8 cellular contexts compared by ENCODE assay signal in the genomic region with DNA sequence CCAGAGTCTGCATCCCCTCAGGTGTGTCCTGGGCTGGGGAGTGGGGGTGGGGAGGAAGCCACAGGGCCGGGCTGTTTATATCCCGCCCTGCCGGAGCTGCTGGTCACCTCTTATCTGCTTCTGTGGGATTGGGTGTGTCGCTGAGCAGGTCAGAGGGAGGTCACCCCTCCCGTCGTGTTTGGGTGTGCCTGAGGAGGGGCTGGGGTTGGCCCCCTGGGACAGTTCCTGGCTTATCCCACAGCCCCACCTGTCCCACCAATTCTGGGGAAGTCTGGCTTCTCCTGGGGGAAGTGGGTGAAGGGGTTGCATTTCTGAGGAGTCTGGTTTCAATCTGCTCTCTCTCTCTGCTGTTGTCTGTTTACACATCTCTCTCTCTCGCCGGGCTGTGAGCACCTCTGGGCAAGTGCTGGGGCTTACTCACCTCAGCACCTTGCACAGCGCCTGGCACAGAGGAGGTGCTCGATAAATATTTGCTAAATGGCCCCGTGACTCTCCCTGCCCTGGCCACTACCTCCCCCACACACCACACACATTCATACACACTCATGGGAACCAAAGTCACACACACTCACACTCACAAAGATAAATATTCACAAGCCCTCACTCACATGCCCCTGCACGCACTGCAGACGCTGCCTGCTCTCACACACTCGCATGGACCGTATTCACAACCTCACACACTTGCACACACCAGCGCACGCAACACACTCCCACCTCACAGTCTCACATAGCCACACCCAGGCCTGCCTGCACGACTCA. TPM values are rescaled to one million over a fixed set of nuclear protein-coding genes. Genes with fewer than 3 reads are reported as not detected.
DNase-seq lines count a peak whose midpoint lies in the region; ATAC-seq, FAIRE-seq and TF ChIP-seq lines count a peak whose summit lies in the region.

No MANE protein-coding gene starts in this region.

- DNase-seq in Daoy (ENCODE audit: low read depth): peak; percentile 66
- peak; percentile 51 for DNase-seq in NCI-H345 treated with DMSO at 0.1 percent for 48 hours (lab: John Stamatoyannopoulos, UW; ENCODE audit: unreplicated experiment)
- DNase-seq in H1 (ENCODE audit: low read depth in 1 of 2, low spot score in 2 of 2): no peak
- DNase-seq in neural progenitor cell (ENCODE audit: low spot score): no peak
- DNase-seq in NCI-H1694 (lab: John Stamatoyannopoulos, UW): no peak
- DNase-seq in HCEC 1CT: no peak
- no peak for DNase-seq in T-helper 2 cell treated with Interferon-gamma antibody and Interleukin-4, amounts not matched to agents 5 μg/mL and 100 μg/mL, for 36 hours (ENCODE audit: low spot score)

- no peaks in the 10 kb centered on the region for H3K79me1 ChIP-seq in H1 (ENCODE audit: low read depth, low read length)

- H3K79me2 ChIP-seq in H1 (ENCODE audit: control insufficient read depth in 1 of 2, insufficient read depth in 2 of 2, low read length in 2 of 2) (no peaks in the 10 kb centered on the region), neural progenitor cell (ENCODE audit: low read depth) (no peaks in the 10 kb centered on the region)

- H3K23me2 ChIP-seq in H1 (ENCODE audit: low read depth, low read length): no peaks in the 10 kb centered on the region

- no peak overlapping the region for H3K4me2 ChIP-seq in H1 (ENCODE audit: insufficient read depth in 1 of 2, low read depth in 2 of 2, low read length in 2 of 2)
- H3K4me2 ChIP-seq in neural progenitor cell: peak overlapping the region; percentile 39

- H3K4me1 ChIP-seq in H1 (replicated peaks in 1 of 4; ENCODE audit: control insufficient read depth in 3 of 4, insufficient read depth in 4 of 4, low read length in 3 of 4) (peaks cover 0 to 13% (median 2%) of the 10 kb centered on the region in 4 experiments; a peak in 5 of 7 replicates), neural progenitor cell (peaks cover 21% of the 10 kb centered on the region)

- no peak overlapping the region for H4K5ac ChIP-seq in H1 (ENCODE audit: insufficient read length, low read depth, low read length)

- H3K27ac ChIP-seq in H1 (ENCODE audit: low read depth, low read length) (no peak overlapping the region), neural progenitor cell (no peak overlapping the region)

- POLR2A ChIA-PET in H1 (lab: Charles Lee; ENCODE audit: partially characterized antibody): interaction anchor here (0.9 to 6.9 kb wide), 6 partner anchors 7 to 112 kb away, joined by 4 to 74 read pairs (median 14); partner anchors contain the start of gene ELF3

- peak overlapping the region; percentile 20 for H3K4me3 Mint-ChIP-seq in neural progenitor cell
- H3K4me3 Mint-ChIP-seq in T-helper 2 cell treated with Interferon-gamma antibody and Interleukin-4, amounts not matched to agents 5 μg/mL and 100 μg/mL, for 36 hours: no peak overlapping the region

- H3K9ac ChIP-seq in H1 (replicated peaks in 1 of 4; ENCODE audit: extremely low read depth in 1 of 4, low read depth in 3 of 4, low read length in 3 of 4) (no peak overlapping the region), neural progenitor cell (no peak overlapping the region)

- peaks cover 8% of the 10 kb centered on the region for H3K27me3 Mint-ChIP-seq in neural progenitor cell (ENCODE audit: insufficient read depth, low read depth)
- peaks cover 7% of the 10 kb centered on the region for H3K27me3 Mint-ChIP-seq in T-helper 2 cell treated with Interferon-gamma antibody and Interleukin-4, amounts not matched to agents 5 μg/mL and 100 μg/mL, for 36 hours (ENCODE audit: low read depth)

- no peak for FAIRE-seq in H1 (lab: Jason Lieb, UNC)

- CTCF ChIA-PET in H1 (lab: Charles Lee; ENCODE audit: partially characterized antibody): interaction anchor here (0.7 to 27.9 kb wide), 9 partner anchors 8 to 1664 kb away, joined by 3 to 1014 read pairs (median 3); partner anchors contain the start of genes ELF3 and GPR37L1

- H3K27ac Mint-ChIP-seq in neural progenitor cell: peak overlapping the region; percentile 66
- H3K27ac Mint-ChIP-seq in T-helper 2 cell treated with Interferon-gamma antibody and Interleukin-4, amounts not matched to agents 5 μg/mL and 100 μg/mL, for 36 hours: no peak overlapping the region

- 83% methylated on average over 15 of the region's 18 CpGs; no CpG with 5 or more reads in 1 of the 2 experiments for WGBS in H1 (ENCODE audit: extremely low coverage in 1 of 2, insufficient coverage in 1 of 2, insufficient read length in 1 of 2, insufficient replicate concordance in 2 of 2, low coverage in 1 of 2, low lambda C conversion rate in 2 of 2, missing lambda C conversion rate in 1 of 2), 2 experiments

- H2BK12ac ChIP-seq in H1 (ENCODE audit: low read depth, low read length): 0 out of 2 replicates have a peak overlapping the region, but pooled peaks have one; percentile 18

- H3K14ac ChIP-seq in H1 (ENCODE audit: insufficient read length): no peak overlapping the region

- H3K9me3 Mint-ChIP-seq in neural progenitor cell: no peaks in the 10 kb centered on the region
- H3K9me3 Mint-ChIP-seq in T-helper 2 cell treated with Interferon-gamma antibody and Interleukin-4, amounts not matched to agents 5 μg/mL and 100 μg/mL, for 36 hours: no peaks in the 10 kb centered on the region

- no peaks in the 10 kb centered on the region for H3K27me3 ChIP-seq in H1 (replicated peaks in 1 of 4; ENCODE audit: control insufficient read depth in 3 of 4, extremely low read depth in 1 of 4, insufficient read depth in 3 of 4, low read length in 3 of 4)
- no peaks in the 10 kb centered on the region for H3K27me3 ChIP-seq in neural progenitor cell

- H2BK15ac ChIP-seq in H1 (ENCODE audit: low read length): peak overlapping the region; percentile 75; the same call in 1 of the 2 replicates

- no peak for TF ChIP-seq POLR2A in H1 (IDR thresholded peaks at IDR 0.05; ENCODE audit: control extremely low read depth in 1 of 2, low read depth in 2 of 2, low read length in 2 of 2)

- no peaks in the 10 kb centered on the region for H3K36me3 Mint-ChIP-seq in neural progenitor cell
- H3K36me3 Mint-ChIP-seq in T-helper 2 cell treated with Interferon-gamma antibody and Interleukin-4, amounts not matched to agents 5 μg/mL and 100 μg/mL, for 36 hours (ENCODE audit: low read depth): no peaks in the 10 kb centered on the region

- TF ChIP-seq CTCF in H1 (IDR thresholded peaks at IDR 0.05; ENCODE audit: control extremely low read depth in 1 of 3, insufficient read depth in 1 of 3, low read depth in 1 of 3, low read length in 3 of 3): no peak
- no peak for TF ChIP-seq CTCF in neural progenitor cell (IDR thresholded peaks at IDR 0.05)

- H2BK20ac ChIP-seq in H1 (ENCODE audit: low read length): peak overlapping the region; percentile 74; the same call in 1 of the 2 replicates

- H2BK120ac ChIP-seq in H1 (replicated peaks; ENCODE audit: low read depth, low read length): no peak overlapping the region

- no peaks in the 10 kb centered on the region for H3F3A ChIP-seq in neural progenitor cell (ENCODE audit: low read depth)

- peaks cover 15% of the 10 kb centered on the region for H3K4me1 Mint-ChIP-seq in neural progenitor cell
- no peaks in the 10 kb centered on the region for H3K4me1 Mint-ChIP-seq in T-helper 2 cell treated with Interferon-gamma antibody and Interleukin-4, amounts not matched to agents 5 μg/mL and 100 μg/mL, for 36 hours (ENCODE audit: low read depth)

- peak overlapping the region; percentile 44 for H3K18ac ChIP-seq in H1 (ENCODE audit: extremely low read depth, low read length)

- no peak overlapping the region for H2AFZ ChIP-seq in H1 (ENCODE audit: low read length)
- no peak overlapping the region for H2AFZ ChIP-seq in neural progenitor cell (replicated peaks)

- peaks cover 8 to 23% (median 10%) of the 10 kb centered on the region in 4 experiments; a peak in 7 of 8 replicates for H3K36me3 ChIP-seq in H1 (ENCODE audit: control insufficient read depth in 2 of 4, insufficient read depth in 4 of 4, low read length in 3 of 4)
- no peaks in the 10 kb centered on the region for H3K36me3 ChIP-seq in neural progenitor cell

- no peak for TF ChIP-seq EP300 in H1 (IDR thresholded peaks at IDR 0.05; ENCODE audit: borderline replicate concordance in 1 of 2, low read depth in 2 of 2, low read length in 2 of 2)

- peak overlapping the region; percentile 73 for H3K4ac ChIP-seq in H1 (replicated peaks; ENCODE audit: insufficient read length, low read depth, low read length)

- no peak overlapping the region for H3K56ac ChIP-seq in H1 (replicated peaks; ENCODE audit: insufficient read length, low read depth, low read length)

- H3K4me3 ChIP-seq in H1 (ENCODE audit: extremely low read depth in 1 of 4, insufficient read depth in 2 of 4, low read depth in 3 of 4, low read length in 4 of 4) (no peak overlapping the region), neural progenitor cell (no peak overlapping the region)

- H3K9me3 ChIP-seq in H1 (ENCODE audit: insufficient read depth in 2 of 2, low read depth in 1 of 2, low read length in 1 of 2): no peaks in the 10 kb centered on the region
- no peaks in the 10 kb centered on the region for H3K9me3 ChIP-seq in neural progenitor cell (ENCODE audit: low read depth)

- peak overlapping the region; percentile 57; the same call in 1 of the 2 replicates for H2BK5ac ChIP-seq in H1 (ENCODE audit: low read depth, low read length)

- H4K91ac ChIP-seq in H1 (replicated peaks; ENCODE audit: insufficient read length, low read length): peak overlapping the region; percentile 68

- no peaks in the 10 kb centered on the region for H4K20me1 ChIP-seq in H1 (replicated peaks in 1 of 2; ENCODE audit: control insufficient read depth in 1 of 2, insufficient read depth in 2 of 2, low read length in 2 of 2)
- H4K20me1 ChIP-seq in neural progenitor cell (ENCODE audit: low read depth): no peaks in the 10 kb centered on the region

- H2AK5ac ChIP-seq in H1 (ENCODE audit: low read depth, low read length): 0 out of 2 replicates have a peak overlapping the region, but pooled peaks have one; percentile 56

- no peak for TF ChIP-seq RAD21 in H1 (IDR thresholded peaks at IDR 0.05 in 1 of 2, conservative IDR thresholded peaks at IDR 0.05 in 1 of 2; ENCODE audit: low read depth in 2 of 2, low read length in 2 of 2)

- no peak overlapping the region for H3K23ac ChIP-seq in H1 (ENCODE audit: insufficient read length)

- no peak for ATAC-seq in HG03565 (IDR thresholded peaks at IDR 0.05; ENCODE audit: unreplicated experiment)

- H4K8ac ChIP-seq in H1 (ENCODE audit: extremely low read depth, insufficient read depth, low read length): peak overlapping the region; percentile 74

RNA-seq across cellular contexts. Expression of gene ELF3, which starts 8.3 kb away (rescaled TPM):
- 7.0 and 9.9 TPM in 2 replicates for total RNA-seq in Daoy (2014; rRNA removed; shearing (Covaris generic))
- 15.6 and 17.3 TPM in 2 replicates for total RNA-seq in H1 (2021; fragmentation: NEBNext Ultra II Directional; extraction: Animal tissue kit (Norgen Biotek cat#: 25700))
- polyA plus RNA-seq in H1 (2011; rRNA removed): 25.0 and 32.0 TPM in 2 replicates
- polyA plus RNA-seq in H1 (2011; cell fraction: cytosol; rRNA removed): 28.5 TPM
- 67.2 TPM for polyA plus RNA-seq in H1 (2011; cell fraction: nucleus; rRNA removed)
- 19.0 to 24.5 TPM (median 23.7 TPM) in 4 replicates for polyA plus RNA-seq in H1 (2012, experiment 1 of 2)
- 23.1 TPM for polyA plus RNA-seq in H1 (2012, experiment 2 of 2)
- 3.6 TPM for polyA plus RNA-seq in H1 (2013, experiment 1 of 2)
- 3.4 TPM for polyA plus RNA-seq in H1 (2013, experiment 2 of 2)
- 34.1 and 39.4 TPM in 2 replicates for polyA minus RNA-seq in H1 (2011; rRNA and poly(A)+ RNA removed)
- polyA minus RNA-seq in H1 (2011; cell fraction: cytosol; rRNA and poly(A)+ RNA removed): 26.3 TPM
- polyA minus RNA-seq in H1 (2011; cell fraction: nucleus; rRNA and poly(A)+ RNA removed): 37.4 TPM
- total RNA-seq in neural progenitor cell (ENCODE audit: low replicate concordance): 2.7 and 6.9 TPM in 2 replicates

RNA-seq across cellular contexts. Expression of gene RNPEP, which starts 36.2 kb away (rescaled TPM):
- total RNA-seq in Daoy (2014; rRNA removed; shearing (Covaris generic)): 74.0 and 85.9 TPM in 2 replicates
- 45.2 and 51.1 TPM in 2 replicates for total RNA-seq in H1 (2021; fragmentation: NEBNext Ultra II Directional; extraction: Animal tissue kit (Norgen Biotek cat#: 25700))
- 34.1 and 47.0 TPM in 2 replicates for polyA plus RNA-seq in H1 (2011; rRNA removed)
- polyA plus RNA-seq in H1 (2011; cell fraction: cytosol; rRNA removed): 35.4 TPM
- polyA plus RNA-seq in H1 (2011; cell fraction: nucleus; rRNA removed): 55.7 TPM
- 45.9 to 70.9 TPM (median 49.9 TPM) in 4 replicates for polyA plus RNA-seq in H1 (2012, experiment 1 of 2)
- 63.1 TPM for polyA plus RNA-seq in H1 (2012, experiment 2 of 2)
- 32.3 TPM for polyA plus RNA-seq in H1 (2013, experiment 1 of 2)
- polyA plus RNA-seq in H1 (2013, experiment 2 of 2): 33.6 TPM
- polyA minus RNA-seq in H1 (2011; rRNA and poly(A)+ RNA removed): 40.7 and 45.9 TPM in 2 replicates
- 23.0 TPM for polyA minus RNA-seq in H1 (2011; cell fraction: cytosol; rRNA and poly(A)+ RNA removed)
- polyA minus RNA-seq in H1 (2011; cell fraction: nucleus; rRNA and poly(A)+ RNA removed): 17.4 TPM
- total RNA-seq in neural progenitor cell (ENCODE audit: low replicate concordance): 48.7 and 70.3 TPM in 2 replicates

Comparison
In these comparisons a context has a peak if more than half of its experiments do, and no peak if none do; other contexts are left out.
1. DNase-seq: peak in Daoy (single experiment) and NCI-H345 treated with DMSO at 0.1 percent for 48 hours (single experiment); none in H1 (0 of 2), neural progenitor cell (single experiment), NCI-H1694 (single experiment), HCEC 1CT (single experiment) and T-helper 2 cell treated with Interferon-gamma antibody and Interleukin-4, amounts not matched to agents 5 μg/mL and 100 μg/mL, for 36 hours (single experiment).